9 cellular contexts compared by ENCODE assay signal in genomic region chr20:50027611-50028105, GRCh38. TPM values are rescaled to one million over a fixed set of nuclear protein-coding genes. Genes with fewer than 3 reads are reported as not detected.
A peak's percentile ranks its signal among the peaks of the same experiment; 100 is the strongest.
DNase-seq lines count a peak whose midpoint lies in the region; TF ChIP-seq lines count a peak whose summit lies in the region.
"Had no signal": no experiment of that assay in that cellular context is flagged by ENCODE, and none has a peak within 500 bp of the region (broad histone marks: within the 10 kb centered on the region; RNA-seq: fewer than 3 reads in every experiment).

No MANE protein-coding gene starts in this region.

- no CpG with 5 or more reads among the region's 12 CpGs for WGBS in trophoblast cell (ENCODE audit: extremely low coverage, insufficient coverage, insufficient read length)
- WGBS in stomach, 5 donors: 40 to 63% (median 54%) methylated on average over 12 of the region's 12 CpGs

- peak overlapping the region; percentile 91 for H3K18ac ChIP-seq in trophoblast cell (ENCODE audit: low read length)

- H2BK12ac ChIP-seq in trophoblast cell (ENCODE audit: low read length): peak overlapping the region; percentile 91

- no peak for TF ChIP-seq EP300 in stomach (IDR thresholded peaks at IDR 0.05)

- no peaks in the 10 kb centered on the region for H3K9me3 ChIP-seq in adipocyte (ENCODE audit: control insufficient read depth, low read length)
- peaks cover 2% of the 10 kb centered on the region for H3K9me3 ChIP-seq in trophoblast cell (ENCODE audit: insufficient read depth, low read depth, low read length)
- no peaks in the 10 kb centered on the region for H3K9me3 ChIP-seq in stomach

- peak overlapping the region; percentile 32 for H2AFZ ChIP-seq in trophoblast cell (ENCODE audit: insufficient read depth, low read length, poor library complexity)

- H2AK5ac ChIP-seq in trophoblast cell (ENCODE audit: low read length): peak overlapping the region; percentile 97

- DNase-seq in Daoy (ENCODE audit: low read depth) (peak; percentile 90), adipocyte (ENCODE audit: low read depth) (peak; percentile 90), glomerular visceral epithelial cell (ENCODE audit: extremely low spot score) (peak; percentile 96), trophoblast cell (no peak), stomach (no peak), GDM1 (lab: John Stamatoyannopoulos, UW) (no peak), NCI-H345 (lab: John Stamatoyannopoulos, UW) (no peak), OCI-M1 (lab: John Stamatoyannopoulos, UW) (no peak)
- DNase-seq: NCI-H510A had no signal

- H3K4me3 ChIP-seq in adipocyte (ENCODE audit: low read length) (no peak overlapping the region), trophoblast cell (ENCODE audit: low read depth, low read length) (no peak overlapping the region), stomach (no peak overlapping the region)

- H3K4me2 ChIP-seq in trophoblast cell (ENCODE audit: low read length): no peak overlapping the region

- H3K4ac ChIP-seq in trophoblast cell (ENCODE audit: low read depth, low read length): peak overlapping the region; percentile 92

- H3K23ac ChIP-seq in trophoblast cell (ENCODE audit: low read length): no peak overlapping the region

- peak overlapping the region; percentile 96 for H4K91ac ChIP-seq in trophoblast cell (ENCODE audit: low read depth, low read length)

- H3K27ac ChIP-seq in trophoblast cell (ENCODE audit: low read depth, low read length) (peak overlapping the region; percentile 68), stomach (peak overlapping the region in 2 of 5 donors; percentile 55 to 60)

- H3K36me3 ChIP-seq in adipocyte (ENCODE audit: control insufficient read depth, insufficient read depth, low read length, severe bottlenecking): no peaks in the 10 kb centered on the region
- no peaks in the 10 kb centered on the region for H3K36me3 ChIP-seq in trophoblast cell (ENCODE audit: control insufficient read depth in 1 of 2, insufficient read depth in 2 of 2, low read length in 2 of 2)
- H3K36me3 ChIP-seq in stomach: no peaks in the 10 kb centered on the region

- H4K12ac ChIP-seq in trophoblast cell (ENCODE audit: low read depth, low read length): peak overlapping the region; percentile 65

- intact Hi-C loops in stomach (cut with DNase I; ENCODE audit: low total_unique reads): no loop called here

- H3K79me2 ChIP-seq in trophoblast cell (ENCODE audit: control insufficient read depth, insufficient read depth, low read length, poor library complexity): peaks cover 12% of the 10 kb centered on the region

- no peak for TF ChIP-seq POLR2A in stomach (IDR thresholded peaks at IDR 0.05)

- peak overlapping the region; percentile 77 for H4K8ac ChIP-seq in trophoblast cell (ENCODE audit: low read depth, low read length)

- H3K14ac ChIP-seq in trophoblast cell (ENCODE audit: low read length): peak overlapping the region; percentile 94

- TF ChIP-seq CTCF in stomach (IDR thresholded peaks at IDR 0.05): no peak

- H3K9ac ChIP-seq in adipocyte (ENCODE audit: low read length): peak overlapping the region; percentile 27
- H3K9ac ChIP-seq in trophoblast cell (ENCODE audit: low read length): peak overlapping the region; percentile 20

- peak overlapping the region; percentile 83 for H2BK5ac ChIP-seq in trophoblast cell (ENCODE audit: low read depth, low read length, poor library complexity)

- H3K27me3 ChIP-seq in adipocyte (replicated peaks; ENCODE audit: control insufficient read depth, insufficient read depth, low read length) (no peaks in the 10 kb centered on the region), trophoblast cell (ENCODE audit: insufficient read depth, low read length) (no peaks in the 10 kb centered on the region), stomach (no peaks in the 10 kb centered on the region)

- peaks cover 50% of the 10 kb centered on the region for H3K79me1 ChIP-seq in trophoblast cell (ENCODE audit: low read length)

- peak overlapping the region; percentile 91 for H2BK120ac ChIP-seq in trophoblast cell (ENCODE audit: insufficient read depth, low read length, poor library complexity)

- H3K4me1 ChIP-seq in adipocyte (ENCODE audit: control insufficient read depth, insufficient read depth, low read length) (peaks cover 50% of the 10 kb centered on the region), trophoblast cell (ENCODE audit: control insufficient read depth in 1 of 2, insufficient read depth in 2 of 2, low read length in 2 of 2) (peaks cover 30 to 37% of the 10 kb centered on the region in 2 experiments), stomach (peaks cover 9 to 45% (median 25%) of the 10 kb centered on the region in 4 donors)

RNA-seq across cellular contexts. Expression of gene SNAI1, which starts 44.9 kb away (rescaled TPM):
- total RNA-seq in Daoy (2014; rRNA removed; shearing (Covaris generic)): 1.3 and 1.7 TPM in 2 replicates
- 74.2 and 76.9 TPM in 2 replicates for polyA plus RNA-seq in trophoblast cell (2013)
- total RNA-seq in stomach: 1 to 10 TPM in 2 of 5 donors, under 1 TPM in 1, not detected in 2; 0.37 to 7.1 (median 3.2) TPM
- 1 to 10 TPM in 2 of 3 donors, under 1 TPM in 1; 0.61 to 3.5 (median 2.2) TPM for polyA plus RNA-seq in stomach

Comparison
In these comparisons a context has a peak if more than half of its experiments do, and no peak if none do; other contexts are left out.
1. DNase-seq: peak in Daoy (single experiment), adipocyte (single experiment) and glomerular visceral epithelial cell (single experiment); none in trophoblast cell (0 of 2), stomach (single experiment), GDM1 (single experiment), NCI-H345 (single experiment) and OCI-M1 (single experiment).